In genomic region chr10:93288679-93289634, GRCh38 we compare ENCODE assay signal across 8 cellular contexts.
A peak's percentile ranks its signal among the peaks of the same experiment; 100 is the strongest.
DNase-seq lines count a peak whose midpoint lies in the region; ATAC-seq and TF ChIP-seq lines count a peak whose summit lies in the region.

No MANE protein-coding gene starts in this region.

- intact Hi-C loops in esophagus squamous epithelium (cut with DNase I) = loop anchor here (10.0 kb wide), 1 partner anchor 174 kb away; no protein-coding TSS in a partner anchor

- H3K36me3 Mint-ChIP-seq in naive thymus-derived CD8-positive, alpha-beta T cell = no peaks in the 10 kb centered on the region

- no peak for ATAC-seq in naive thymus-derived CD8-positive, alpha-beta T cell
- no peak for ATAC-seq in GM19455 (IDR thresholded peaks at IDR 0.05; ENCODE audit: unreplicated experiment)

- H3K9me3 ChIP-seq in esophagus squamous epithelium = no peaks in the 10 kb centered on the region

- no peaks in the 10 kb centered on the region for H3K27me3 ChIP-seq in esophagus squamous epithelium

- no peaks in the 10 kb centered on the region for H3K27me3 Mint-ChIP-seq in naive thymus-derived CD8-positive, alpha-beta T cell

- POLR2A ChIA-PET in naive thymus-derived CD8-positive, alpha-beta T cell (lab: Charles Lee) = no interaction called here

- peak; percentile 96 for DNase-seq in AG10803 (ENCODE audit: low read depth)
- peak; percentile 51 for DNase-seq in GM19238 (ENCODE audit: insufficient read length, low spot score)
- peak; percentile 9 for DNase-seq in NCI-H748 treated with DMSO at 0.1 percent for 48 hours (lab: John Stamatoyannopoulos, UW)
- DNase-seq in activated T-cell treated with anti-CD3 and anti-CD28 coated beads for 1 hour (ENCODE audit: low read depth) = peak; percentile 31
- no peak for DNase-seq in esophagus squamous epithelium (lab: John Stamatoyannopoulos, UW)
- DNase-seq in naive thymus-derived CD8-positive, alpha-beta T cell = peak in 9 of 10 donors; percentile 2 to 50 (median 34)
- DNase-seq in substantia nigra (lab: John Stamatoyannopoulos, UW) = peak in 35 of 49 donors; percentile 1 to 56 (median 28)

- no peak overlapping the region for H3K27ac ChIP-seq in esophagus squamous epithelium
- no peak overlapping the region for H3K27ac ChIP-seq in substantia nigra (ENCODE audit: low read depth, low read length, poor library complexity, severe bottlenecking)

- H3K9me3 Mint-ChIP-seq in naive thymus-derived CD8-positive, alpha-beta T cell = no peaks in the 10 kb centered on the region

- TF ChIP-seq CTCF in AG10803 (conservative IDR thresholded peaks at IDR 0.05; ENCODE audit: low read length) (peak; percentile 88), esophagus squamous epithelium (IDR thresholded peaks at IDR 0.05) (peak; percentile 28 to 88 (median 82))

- 43 to 58% methylated on average over 17 to 20 of the region's 20 CpGs for WGBS in esophagus squamous epithelium, 2 donors

- H3K4me3 ChIP-seq in AG10803 (ENCODE audit: low read length) = no peak overlapping the region
- no peak overlapping the region for H3K4me3 ChIP-seq in esophagus squamous epithelium

- no peaks in the 10 kb centered on the region for H3K4me1 ChIP-seq in esophagus squamous epithelium

- H3K4me1 Mint-ChIP-seq in naive thymus-derived CD8-positive, alpha-beta T cell = no peaks in the 10 kb centered on the region

- no peak for TF ChIP-seq POLR2A in esophagus squamous epithelium (IDR thresholded peaks at IDR 0.05)

- H3K36me3 ChIP-seq in esophagus squamous epithelium = no peaks in the 10 kb centered on the region

- peak overlapping the region in 2 of 10 donors; percentile 28 to 43 for H3K27ac Mint-ChIP-seq in naive thymus-derived CD8-positive, alpha-beta T cell

- H3K4me3 Mint-ChIP-seq in naive thymus-derived CD8-positive, alpha-beta T cell = no peak overlapping the region
